12 cellular contexts compared by ENCODE assay signal in genomic region chr10:119355930-119356329, GRCh38.
DNase-seq lines count a peak whose midpoint lies in the region; ATAC-seq and TF ChIP-seq lines count a peak whose summit lies in the region.
"Had no signal": no experiment of that assay in that cellular context is flagged by ENCODE, and none has a peak within 500 bp of the region (broad histone marks: within the 10 kb centered on the region; RNA-seq: fewer than 3 reads in every experiment).

No MANE protein-coding gene starts in this region.

- H3K36me3 ChIP-seq in heart right ventricle (peaks cover 0 to 6% (median 0%) of the 10 kb centered on the region in 9 donors), tibial nerve (peaks cover 0 to 14% (median 0%) of the 10 kb centered on the region in 3 donors)
- H3K36me3 ChIP-seq: BLaER1, vagina had no signal

- H3K27ac Mint-ChIP-seq in type B pancreatic cell, result no peak overlapping the region

- TF ChIP-seq EP300 in tibial nerve (IDR thresholded peaks at IDR 0.05), result no peak

- WGBS in heart right ventricle, 2 donors, result 86% methylated on average over 2 of the region's 2 CpGs
- WGBS in tibial nerve, 2 donors, result 65 to 92% methylated on average over 2 of the region's 2 CpGs

- H3K36me3 Mint-ChIP-seq in type B pancreatic cell, result peaks cover 4% of the 10 kb centered on the region

- H3K27ac ChIP-seq in heart right ventricle, result no peak overlapping the region
- H3K27ac ChIP-seq in tibial nerve, result no peak overlapping the region
- H3K27ac ChIP-seq: BLaER1, vagina had no signal

- H3K4me1 ChIP-seq in heart right ventricle, result peaks cover 6 to 53% (median 35%) of the 10 kb centered on the region in 9 donors
- peaks cover 0 to 31% (median 10%) of the 10 kb centered on the region in 4 donors for H3K4me1 ChIP-seq in tibial nerve
- H3K4me1 ChIP-seq: vagina had no signal

- peak in 5 of 9 donors; percentile 19 to 42 (median 32) for TF ChIP-seq CTCF in heart right ventricle (IDR thresholded peaks at IDR 0.05)
- TF ChIP-seq CTCF in fibroblast of mammary gland (conservative IDR thresholded peaks at IDR 0.05; ENCODE audit: control insufficient read depth, insufficient read depth, low read depth, low read length), result peak; percentile 57
- peak; percentile 67 for TF ChIP-seq CTCF in type B pancreatic cell (conservative IDR thresholded peaks at IDR 0.05)
- TF ChIP-seq CTCF in tibial nerve (IDR thresholded peaks at IDR 0.05), result no peak

- intact Hi-C loops in heart right ventricle (cut with DNase I) (no loop called here), Right ventricle myocardium inferior (cut with DNase I) (no loop called here)

- H3K4me1 Mint-ChIP-seq in type B pancreatic cell (ENCODE audit: unreplicated experiment), result no peaks in the 10 kb centered on the region

- no peak for TF ChIP-seq POLR2A in tibial nerve (IDR thresholded peaks at IDR 0.05)

- no peak overlapping the region for H3K4me3 ChIP-seq in heart right ventricle
- H3K4me3 ChIP-seq in fibroblast of mammary gland (ENCODE audit: control insufficient read depth, low read depth, low read length), result no peak overlapping the region
- H3K4me3 ChIP-seq in tibial nerve, result no peak overlapping the region
- H3K4me3 ChIP-seq: BLaER1, vagina had no signal

- H3K4me3 Mint-ChIP-seq in type B pancreatic cell, result no peak overlapping the region

- H3K9me3 Mint-ChIP-seq in type B pancreatic cell, result peaks cover 7% of the 10 kb centered on the region

- ATAC-seq in heart right ventricle (no peak), Right ventricle myocardium inferior (no peak)

- H3K9me3 ChIP-seq in heart right ventricle (peaks cover 0 to 31% (median 2%) of the 10 kb centered on the region in 11 donors), tibial nerve (peaks cover 0 to 19% (median 2%) of the 10 kb centered on the region in 4 donors)
- H3K9me3 ChIP-seq: vagina had no signal

- H3K27me3 ChIP-seq in heart right ventricle (no peaks in the 10 kb centered on the region), tibial nerve (no peaks in the 10 kb centered on the region)
- H3K27me3 ChIP-seq: BLaER1, vagina had no signal

- no peak for DNase-seq in heart right ventricle
- DNase-seq in Right ventricle myocardium inferior (ENCODE audit: missing footprints), result no peak
- peak; percentile 63 for DNase-seq in OCI-M1 (lab: John Stamatoyannopoulos, UW)
- peak; percentile 25 for DNase-seq in fibroblast of mammary gland (ENCODE audit: low read depth)
- DNase-seq in type B pancreatic cell (ENCODE audit: extremely low spot score, unreplicated experiment), result no peak
- no peak for DNase-seq in glomerular visceral epithelial cell (ENCODE audit: extremely low spot score)
- DNase-seq in DMS114 treated with DMSO at 0.1 percent for 48 hours (lab: John Stamatoyannopoulos, UW; ENCODE audit: unreplicated experiment), result no peak
- no peak for DNase-seq in tibial nerve (ENCODE audit: low spot score in 2 of 2)
- DNase-seq: activated gamma-delta T cell, SHP77 had no signal

- no peaks in the 10 kb centered on the region for H3K27me3 Mint-ChIP-seq in type B pancreatic cell

Comparison
In these comparisons a context has a peak if more than half of its experiments do, and no peak if none do; other contexts are left out.
1. DNase-seq: peak in OCI-M1 (single experiment) and fibroblast of mammary gland (single experiment); none in heart right ventricle (0 of 2), Right ventricle myocardium inferior (single experiment), type B pancreatic cell (single experiment), glomerular visceral epithelial cell (single experiment), DMS114 treated with DMSO at 0.1 percent for 48 hours (single experiment) and tibial nerve (0 of 2).
2. CTCF ChIP-seq: peak in heart right ventricle (5 of 9), fibroblast of mammary gland (single experiment) and type B pancreatic cell (single experiment); none in tibial nerve (0 of 5).